Comparison of ENCODE assay signal across 11 cellular contexts in the genomic region with DNA sequence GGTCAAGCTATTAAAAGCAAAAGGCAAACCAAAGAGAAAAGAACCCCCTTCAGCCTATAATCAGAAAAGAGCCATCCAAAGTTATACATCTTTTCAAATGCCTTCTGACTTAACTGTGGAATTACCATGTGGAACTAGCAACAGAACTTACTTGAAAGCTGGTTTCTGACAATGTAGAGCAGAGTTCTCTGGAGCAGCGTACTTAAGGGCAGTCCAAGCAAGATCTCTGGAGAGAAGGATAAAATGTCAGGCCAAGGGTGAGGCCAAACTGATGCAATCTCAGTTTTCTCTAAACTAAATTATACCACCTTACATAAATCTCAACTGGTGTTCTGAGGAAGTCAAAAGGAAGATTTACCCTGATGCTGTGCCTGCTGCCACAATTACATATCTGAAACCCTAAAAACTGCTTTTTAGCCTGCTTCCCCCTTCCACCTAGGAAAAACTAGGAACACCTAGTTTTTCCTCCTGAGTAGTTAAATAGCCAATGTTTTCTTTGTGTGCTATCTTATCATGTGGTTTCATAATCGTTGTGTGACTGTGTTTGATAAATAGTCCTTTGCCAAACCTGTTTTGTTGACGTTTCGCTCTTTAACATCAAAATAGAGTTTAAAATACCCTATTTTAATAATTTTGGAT. TPM values are rescaled to one million over a fixed set of nuclear protein-coding genes. Genes with fewer than 3 reads are reported as not detected.
DNase-seq lines count a peak whose midpoint lies in the region; ATAC-seq and TF ChIP-seq lines count a peak whose summit lies in the region.
"Had no signal": no experiment of that assay in that cellular context is flagged by ENCODE, and none has a peak within 500 bp of the region (broad histone marks: within the 10 kb centered on the region; RNA-seq: fewer than 3 reads in every experiment).

No MANE protein-coding gene starts in this region.

- peak; percentile 3 for ATAC-seq in GM18511 (IDR thresholded peaks at IDR 0.05; ENCODE audit: unreplicated experiment)
- ATAC-seq in psoas muscle, result no peak
- ATAC-seq in GM18873 (IDR thresholded peaks at IDR 0.05; ENCODE audit: low FRiP score, unreplicated experiment), result no peak

- no peak for DNase-seq in MM.1S
- DNase-seq in fibroblast of the aortic adventitia (ENCODE audit: low read depth), result peak; percentile 81
- no peak for DNase-seq in EL
- no peak for DNase-seq in DMS53 (lab: John Stamatoyannopoulos, UW)
- DNase-seq in psoas muscle, result no peak
- DNase-seq: NCI-H82 had no signal

- no peak overlapping the region for H2AFZ ChIP-seq in MM.1S (ENCODE audit: low read length)

- H3K27ac ChIP-seq in MM.1S (ENCODE audit: low read length), result peak overlapping the region; percentile 30; the same call in 1 of the 2 replicates
- peak overlapping the region; percentile 28 for H3K27ac ChIP-seq in skeletal muscle tissue (ENCODE audit: low read depth, low read length)
- no peak overlapping the region for H3K27ac ChIP-seq in psoas muscle
- H3K27ac ChIP-seq: KMS-11 had no signal

- H4K20me1 ChIP-seq in MM.1S (ENCODE audit: insufficient read depth, low read length), result no peaks in the 10 kb centered on the region

- peak overlapping the region; percentile 9; the same call in 1 of the 2 replicates for H3K9ac ChIP-seq in MM.1S (ENCODE audit: low read length)
- H3K9ac ChIP-seq in skeletal muscle tissue (ENCODE audit: low read depth in 1 of 3, low read length in 3 of 3), result no peak overlapping the region
- H3K9ac ChIP-seq: KMS-11 had no signal

- 54 to 70% (median 55%) methylated on average over 4 of the region's 4 CpGs for WGBS in psoas muscle, 3 donors

- intact Hi-C loops in psoas muscle (cut with DNase I), result loop anchor here in 1 of 2 donors (5.0 kb wide), 1 partner anchor 64 kb away; no protein-coding TSS in a partner anchor

- no peaks in the 10 kb centered on the region for H3K9me2 ChIP-seq in MM.1S (replicated peaks; ENCODE audit: insufficient read depth, low read length)

- H3K4me3 ChIP-seq in MM.1S (ENCODE audit: low read length), result 0 out of 2 replicates have a peak overlapping the region, but pooled peaks have one; percentile 15
- peak overlapping the region; percentile 55 for H3K4me3 ChIP-seq in fibroblast of the aortic adventitia (ENCODE audit: low read depth, low read length)
- H3K4me3 ChIP-seq in skeletal muscle tissue (ENCODE audit: low read length in 3 of 3), result peak overlapping the region in 1 of 3 donors; percentile 3
- no peak overlapping the region for H3K4me3 ChIP-seq in psoas muscle
- H3K4me3 ChIP-seq: lung had no signal

- no peaks in the 10 kb centered on the region for H3K79me2 ChIP-seq in MM.1S (ENCODE audit: low read length)

- H3F3A ChIP-seq in MM.1S (ENCODE audit: insufficient read depth, low read length), result no peaks in the 10 kb centered on the region

- no peaks in the 10 kb centered on the region for H3K9me3 ChIP-seq in MM.1S (replicated peaks; ENCODE audit: insufficient read depth, low read length)
- H3K9me3 ChIP-seq in skeletal muscle tissue (ENCODE audit: control insufficient read depth in 3 of 3, low read length in 3 of 3), result no peaks in the 10 kb centered on the region
- H3K9me3 ChIP-seq in psoas muscle, result no peaks in the 10 kb centered on the region

- no peak for TF ChIP-seq CTCF in MM.1S (IDR thresholded peaks at IDR 0.05; ENCODE audit: low read length)
- TF ChIP-seq CTCF in fibroblast of the aortic adventitia (IDR thresholded peaks at IDR 0.05; ENCODE audit: insufficient read depth, low read length), result no peak
- TF ChIP-seq CTCF in psoas muscle (IDR thresholded peaks at IDR 0.05), result no peak

- peak overlapping the region; percentile 43 for H3K4me2 ChIP-seq in MM.1S (ENCODE audit: low read depth, low read length)
- H3K4me2 ChIP-seq: KMS-11 had no signal

- H3K4me1 ChIP-seq in MM.1S (ENCODE audit: low read length), result peaks cover 5% of the 10 kb centered on the region; the same call in 1 of the 2 replicates
- H3K4me1 ChIP-seq in skeletal muscle tissue (ENCODE audit: control insufficient read depth in 3 of 3, insufficient read depth in 3 of 3, low read length in 3 of 3), result peaks cover 4 to 12% (median 4%) of the 10 kb centered on the region in 3 donors
- no peaks in the 10 kb centered on the region for H3K4me1 ChIP-seq in psoas muscle

- no peaks in the 10 kb centered on the region for H3K36me3 ChIP-seq in MM.1S (replicated peaks; ENCODE audit: insufficient read depth, low read length)
- peaks cover 0 to 4% (median 0%) of the 10 kb centered on the region in 3 donors for H3K36me3 ChIP-seq in skeletal muscle tissue (ENCODE audit: control insufficient read depth in 3 of 3, insufficient read depth in 3 of 3, low read length in 3 of 3)
- H3K36me3 ChIP-seq in psoas muscle (ENCODE audit: insufficient read depth in 1 of 2, low read depth in 1 of 2), result no peaks in the 10 kb centered on the region

- no peaks in the 10 kb centered on the region for H3K27me3 ChIP-seq in MM.1S (replicated peaks; ENCODE audit: insufficient read depth, low read length)
- H3K27me3 ChIP-seq in skeletal muscle tissue (ENCODE audit: control insufficient read depth in 3 of 3, insufficient read depth in 3 of 3, low read length in 3 of 3), result no peaks in the 10 kb centered on the region
- no peaks in the 10 kb centered on the region for H3K27me3 ChIP-seq in psoas muscle (ENCODE audit: insufficient read depth in 3 of 3, low read length in 2 of 3)

RNA-seq across cellular contexts. Expression of a gene that starts 28.0 kb away (rescaled TPM):
- total RNA-seq in fibroblast of the aortic adventitia (ENCODE audit: low replicate concordance) (41.7 and 90.3 TPM in 2 replicates), skeletal muscle tissue (6.3 TPM), psoas muscle (10 to 100 TPM in 3 of 4 donors, 1 to 10 TPM in 1; 8.2 to 22.5 (median 13.2) TPM)
- polyA plus RNA-seq in psoas muscle, result 1 to 10 TPM; 3.1 to 7.4 (median 5.6) TPM
